Comparison of ENCODE assay signal across 8 cellular contexts in genomic region chr14:49620182-49621113, GRCh38. TPM values are rescaled to one million over a fixed set of nuclear protein-coding genes. Genes with fewer than 3 reads are reported as not detected.
DNase-seq lines count a peak whose midpoint lies in the region; ATAC-seq and TF ChIP-seq lines count a peak whose summit lies in the region.

MGAT2 (plus strand) TSS chr14:49620799; CDS start chr14:49621269, 470 bp downstream.
RPL36AL (minus strand) TSS chr14:49620626; CDS start chr14:49619104, 1,522 bp downstream.

- H3K4me3 ChIP-seq in CD4-positive, alpha-beta memory T cell (ENCODE audit: low read length in 2 of 2), result peak within 1 kb of the TSS; percentile 99 to 100
- H3K4me3 ChIP-seq in dorsolateral prefrontal cortex (peak within 1 kb of the TSS; percentile 64 to 100 (median 92)), lower leg skin (ENCODE audit: low read depth, poor library complexity, severe bottlenecking) (peak within 1 kb of the TSS; percentile 77)

- peak within 1 kb of the TSS; percentile 98 to 100 (median 99) for H3K27ac Mint-ChIP-seq in CD4-positive, alpha-beta memory T cell
- H3K27ac Mint-ChIP-seq in activated CD4-positive, alpha-beta memory T cell treated with anti-CD3 and anti-CD28 coated beads for 36 hours, result peak within 1 kb of the TSS; percentile 96

- CTCF ChIA-PET in CD4-positive, alpha-beta memory T cell (lab: Charles Lee; ENCODE audit: partially characterized antibody), result interaction anchor here (0.9 to 7.1 kb wide), 21 partner anchors 9 to 242 kb away, joined by 3 to 135 read pairs (median 6); partner anchors contain the start of genes DNAAF2, KLHDC2, LRR1 and NEMF
- CTCF ChIA-PET in activated CD4-positive, alpha-beta memory T cell treated with anti-CD3 and anti-CD28 coated beads for 36 hours (lab: Charles Lee), result interaction anchor here (0.7 to 7.1 kb wide), 11 partner anchors 12 to 243 kb away, joined by 3 to 100 read pairs (median 6); partner anchors contain the start of genes DNAAF2, KLHDC2, LRR1 and NEMF

- peaks cover 34 to 69% (median 43%) of the 10 kb centered on the region in 4 donors for H3K4me1 Mint-ChIP-seq in CD4-positive, alpha-beta memory T cell
- peaks cover 39% of the 10 kb centered on the region for H3K4me1 Mint-ChIP-seq in activated CD4-positive, alpha-beta memory T cell treated with anti-CD3 and anti-CD28 coated beads for 36 hours (ENCODE audit: low read depth)

- H3K9me3 ChIP-seq in CD4-positive, alpha-beta memory T cell (ENCODE audit: control insufficient read depth in 1 of 2, low read length in 2 of 2), result no peaks in the 10 kb centered on the region

- DNase-seq in CD4-positive, alpha-beta memory T cell, result peak; percentile 95 to 97 (median 96)
- DNase-seq in NCI-H82 (lab: John Stamatoyannopoulos, UW), result peak; percentile 97
- DNase-seq in activated CD4-positive, alpha-beta memory T cell treated with anti-CD3 and anti-CD28 coated beads for 36 hours, result peak; percentile 98
- DNase-seq in dorsolateral prefrontal cortex, result peak; percentile 97 to 99 (median 98)
- peak; percentile 97 to 99 for DNase-seq in lower leg skin (ENCODE audit: low spot score in 2 of 2)
- peak; percentile 90 to 92 for DNase-seq in stimulated activated CD4-positive, alpha-beta T cell treated with anti-CD3 and anti-CD28 coated beads, Interleukin-4, amount 100 ng/mL, for 48 hours (ENCODE audit: low read depth in 2 of 2)

- peak within 1 kb of the TSS; percentile 95 to 99 (median 96) for H3K4me3 Mint-ChIP-seq in CD4-positive, alpha-beta memory T cell
- H3K4me3 Mint-ChIP-seq in activated CD4-positive, alpha-beta memory T cell treated with anti-CD3 and anti-CD28 coated beads for 36 hours, result peak within 1 kb of the TSS; percentile 96

- intact Hi-C loops in CD4-positive, alpha-beta memory T cell (cut with micrococcal nuclease), result loop anchor here (1.0 to 2.0 kb wide), 7 partner anchors 14 to 610 kb away; partner anchors contain the start of genes LRR1, RPS29, SOS2 and VCPKMT
- intact Hi-C loops in activated CD4-positive, alpha-beta memory T cell treated with anti-CD3 and anti-CD28 coated beads for 36 hours (cut with micrococcal nuclease), result loop anchor here (1.0 to 5.0 kb wide), 8 partner anchors 14 to 692 kb away; partner anchors contain the start of genes ARF6, DMAC2L, KLHDC2 and L2HGDH
- intact Hi-C loops in dorsolateral prefrontal cortex (cut with DNase I) (loop anchor here (1.0 to 5.0 kb wide), 4 partner anchors 13 to 34 kb away; partner anchors contain the start of gene RPS29 (in 2 of the 2)), lower leg skin (cut with DNase I; ENCODE audit: low total_unique reads) (no loop called here)

- TF ChIP-seq CTCF in dorsolateral prefrontal cortex (IDR thresholded peaks at IDR 0.05 in 54 of 56, conservative IDR thresholded peaks at IDR 0.05 in 2 of 56; ENCODE audit: low read depth in 1 of 56, partially characterized antibody in 56 of 56), result peak in 48 of 56 donors; percentile 7 to 65 (median 42)
- peak in 1 of 3 donors; percentile 33 for TF ChIP-seq CTCF in lower leg skin (IDR thresholded peaks at IDR 0.05)

- peak; percentile 91 for ATAC-seq in GM19438 (IDR thresholded peaks at IDR 0.05; ENCODE audit: low read depth, unreplicated experiment)
- ATAC-seq in HG03575 (IDR thresholded peaks at IDR 0.05; ENCODE audit: extremely low read depth, insufficient number of reproducible peaks, low FRiP score, unreplicated experiment), result peak; percentile 73

- H3K36me3 ChIP-seq in CD4-positive, alpha-beta memory T cell (ENCODE audit: insufficient read depth, low read length), result peaks cover 13% of the 10 kb centered on the region

- peaks cover 65% of the 10 kb centered on the region for H3K4me1 ChIP-seq in CD4-positive, alpha-beta memory T cell (ENCODE audit: insufficient read depth, low read length)

- peak in 1 of 2 donors; percentile 69 for TF ChIP-seq POLR2A in lower leg skin (IDR thresholded peaks at IDR 0.05)

- peak within 1 kb of the TSS; percentile 98 for H3K27ac ChIP-seq in CD4-positive, alpha-beta memory T cell (ENCODE audit: low read depth, low read length)
- H3K27ac ChIP-seq in dorsolateral prefrontal cortex, result peak within 1 kb of the TSS; percentile 66 to 99 (median 93)

- POLR2A ChIA-PET in CD4-positive, alpha-beta memory T cell (lab: Charles Lee; ENCODE audit: partially characterized antibody), result interaction anchor here (0.6 to 6.2 kb wide), 37 partner anchors 10 to 743 kb away, joined by 3 to 413 read pairs (median 5); partner anchors contain the start of genes ARF6, DMAC2L, DNAAF2 and KLHDC1
- POLR2A ChIA-PET in activated CD4-positive, alpha-beta memory T cell treated with anti-CD3 and anti-CD28 coated beads for 36 hours (lab: Charles Lee), result interaction anchor here (0.6 to 3.5 kb wide), 20 partner anchors 9 to 496 kb away, joined by 3 to 102 read pairs (median 6); partner anchors contain the start of genes DNAAF2, KLHDC2, LRR1 and NEMF

- no peaks in the 10 kb centered on the region for H3K27me3 Mint-ChIP-seq in CD4-positive, alpha-beta memory T cell
- H3K27me3 Mint-ChIP-seq in activated CD4-positive, alpha-beta memory T cell treated with anti-CD3 and anti-CD28 coated beads for 36 hours, result no peaks in the 10 kb centered on the region

- peaks cover 0 to 4% (median 0%) of the 10 kb centered on the region in 8 donors for H3K9me3 Mint-ChIP-seq in CD4-positive, alpha-beta memory T cell
- H3K9me3 Mint-ChIP-seq in activated CD4-positive, alpha-beta memory T cell treated with anti-CD3 and anti-CD28 coated beads for 36 hours, result no peaks in the 10 kb centered on the region

- 0% methylated on average over 58 to 83 of the region's 85 CpGs for WGBS in lower leg skin, 2 donors

- peaks cover 14 to 62% of the 10 kb centered on the region in 2 donors for H3K36me3 Mint-ChIP-seq in CD4-positive, alpha-beta memory T cell
- H3K36me3 Mint-ChIP-seq in activated CD4-positive, alpha-beta memory T cell treated with anti-CD3 and anti-CD28 coated beads for 36 hours, result peaks cover 53% of the 10 kb centered on the region

- no peaks in the 10 kb centered on the region for H3K27me3 ChIP-seq in CD4-positive, alpha-beta memory T cell (ENCODE audit: insufficient read depth, low read length)
- H3K27me3 ChIP-seq in dorsolateral prefrontal cortex, result no peaks in the 10 kb centered on the region

RNA-seq across cellular contexts. Expression of gene MGAT2, which starts in this region (rescaled TPM):
- total RNA-seq in CD4-positive, alpha-beta memory T cell, result 10 to 100 TPM; 58.5 to 58.7 TPM
- polyA plus RNA-seq in CD4-positive, alpha-beta memory T cell, result 10 to 100 TPM; 35.7 to 42.3 TPM
- total RNA-seq in activated CD4-positive, alpha-beta memory T cell treated with anti-CD3 and anti-CD28 coated beads for 36 hours, result 10 to 100 TPM; 40.4 to 43.7 TPM
- total RNA-seq in dorsolateral prefrontal cortex, result 10 to 100 TPM in 82 of 120 experiments, 1 to 10 TPM in 38; 6.7 to 13.7 (median 10.6) TPM
- total RNA-seq in lower leg skin, result 10 to 100 TPM in 3 of 4 donors, 1 to 10 TPM in 1; 8.6 to 19.8 (median 14.3) TPM

RNA-seq across cellular contexts. Expression of gene RPL36AL, which starts in this region (rescaled TPM):
- 100 to 1,000 TPM; 416 to 441 TPM for total RNA-seq in CD4-positive, alpha-beta memory T cell
- polyA plus RNA-seq in CD4-positive, alpha-beta memory T cell, result 100 to 1,000 TPM; 669 to 761 TPM
- 100 to 1,000 TPM; 314 to 320 TPM for total RNA-seq in activated CD4-positive, alpha-beta memory T cell treated with anti-CD3 and anti-CD28 coated beads for 36 hours
- total RNA-seq in dorsolateral prefrontal cortex (100 to 1,000 TPM in 41 of 120 experiments, 10 to 100 TPM in 79; 70.0 to 141 (median 96.5) TPM), lower leg skin (100 to 1,000 TPM; 132 to 214 (median 159) TPM)

Comparison
In these comparisons a context has a peak if more than half of its experiments do, and no peak if none do; other contexts are left out.
1. Peak in every context shown above with its lines: DNase-seq, ATAC-seq, H3K4me3 ChIP-seq and H3K27ac ChIP-seq.